Comparison of ENCODE assay signal across 8 cellular contexts in genomic region chr3:42653560-42654330, GRCh38. TPM values are rescaled to one million over a fixed set of nuclear protein-coding genes. Genes with fewer than 3 reads are reported as not detected.
A peak's percentile ranks its signal among the peaks of the same experiment; 100 is the strongest.
DNase-seq lines count a peak whose midpoint lies in the region; ATAC-seq, FAIRE-seq and TF ChIP-seq lines count a peak whose summit lies in the region.

Gene ZBTB47, plus strand, starts transcription at chr3:42653697. Its CDS starts 4,659 bp downstream, at chr3:42658356.

- peaks cover 27% of the 10 kb centered on the region for H3K36me3 ChIP-seq in SJSA1
- no peaks in the 10 kb centered on the region for H3K36me3 ChIP-seq in endocrine pancreas (ENCODE audit: control insufficient read depth, insufficient read depth, low read length)
- no peaks in the 10 kb centered on the region for H3K36me3 ChIP-seq in testis (ENCODE audit: low read depth, missing control alignments)

- H3K4me3 ChIP-seq in A549 (peak within 1 kb of the TSS; percentile 69), GM12865 (ENCODE audit: low read depth, low read length) (peak within 1 kb of the TSS; percentile 34), SJSA1 (peak within 1 kb of the TSS; percentile 74), endocrine pancreas (ENCODE audit: control insufficient read depth, insufficient read depth, low read length) (no peak within 1 kb of the TSS), testis (peak within 1 kb of the TSS; percentile 72 to 80)

- TF ChIP-seq RAD21 in A549 (conservative IDR thresholded peaks at IDR 0.05 in 1 of 2, IDR thresholded peaks at IDR 0.05 in 1 of 2): no peak

- H3K4me1 ChIP-seq in A549 (peaks cover 37% of the 10 kb centered on the region), SJSA1 (replicated peaks) (peaks cover 55% of the 10 kb centered on the region), endocrine pancreas (ENCODE audit: control insufficient read depth, insufficient read depth, low read length) (peaks cover 3% of the 10 kb centered on the region), testis (peaks cover 25% of the 10 kb centered on the region)

- peak; percentile 20 to 22 for ATAC-seq in A549
- no peak for ATAC-seq in HG03196 (IDR thresholded peaks at IDR 0.05; ENCODE audit: unreplicated experiment)

- peak within 1 kb of the TSS; percentile 96 for H3K4me2 ChIP-seq in A549

- intact Hi-C loops in testis (cut with DNase I; ENCODE audit: low total_unique reads): loop anchor here (10.0 kb wide), 1 partner anchor 59 kb away; the partner anchor contains the start of gene SS18L2

- TF ChIP-seq POLR2A in A549 (IDR thresholded peaks at IDR 0.05; ENCODE audit: low read length): no peak
- TF ChIP-seq POLR2A in testis (IDR thresholded peaks at IDR 0.05): no peak

- no peak for TF ChIP-seq EP300 in A549 (IDR thresholded peaks at IDR 0.05)

- POLR2A ChIA-PET in A549 (lab: Yijun Ruan, JAX): interaction anchor here (1.5 kb wide), 1 partner anchor 53 kb away, joined by 8 read pairs; the partner anchor contains the start of gene NKTR

- CTCF ChIA-PET in A549 (lab: Yijun Ruan, JAX): interaction anchor here (0.9 to 1.7 kb wide), 4 partner anchors 16 to 92 kb away, joined by 3 to 4 read pairs (median 4); no protein-coding TSS in a partner anchor

- DNase-seq in A549 (ENCODE audit: low read depth in 1 of 2, low spot score in 1 of 2) (no peak), GM12865 (ENCODE audit: low read depth) (no peak), SJSA1 (ENCODE audit: low read depth in 1 of 2, low spot score in 2 of 2) (peak in 1 of 2 experiments; percentile 15), lung microvascular endothelial cell (ENCODE audit: low read depth in 2 of 2) (peak; percentile 33 to 46), testis (no peak), DMS153 treated with DMSO at 0.1 percent for 48 hours (lab: John Stamatoyannopoulos, UW; ENCODE audit: unreplicated experiment) (no peak)

- H3K27me3 ChIP-seq in SJSA1 (replicated peaks) (no peaks in the 10 kb centered on the region), endocrine pancreas (ENCODE audit: control insufficient read depth, insufficient read depth, low read length) (no peaks in the 10 kb centered on the region), testis (no peaks in the 10 kb centered on the region)

- no peak for FAIRE-seq in A549 (lab: Jason Lieb, UNC)

- peak within 1 kb of the TSS; percentile 65 for H3K9ac ChIP-seq in endocrine pancreas (ENCODE audit: control insufficient read depth, insufficient read depth, low read length)

- 0% methylated on average over 1 of the region's 31 CpGs for WGBS in A549 (ENCODE audit: missing lambda C conversion rate)
- WGBS in testis, 2 donors: 3 to 5% methylated on average over 6 to 21 of the region's 31 CpGs

- H3K9me3 ChIP-seq in A549: no peaks in the 10 kb centered on the region
- H3K9me3 ChIP-seq in SJSA1 (replicated peaks): no peaks in the 10 kb centered on the region
- no peaks in the 10 kb centered on the region for H3K9me3 ChIP-seq in endocrine pancreas (ENCODE audit: control insufficient read depth, low read length)
- H3K9me3 ChIP-seq in testis: no peaks in the 10 kb centered on the region

- H3K27ac ChIP-seq in A549: peak within 1 kb of the TSS; percentile 87 to 97
- H3K27ac ChIP-seq in SJSA1: peak within 1 kb of the TSS; percentile 76
- peak within 1 kb of the TSS; percentile 88 to 94 for H3K27ac ChIP-seq in testis

- TF ChIP-seq CTCF in A549 (IDR thresholded peaks at IDR 0.05) (no peak), GM12865 (IDR thresholded peaks at IDR 0.05; ENCODE audit: insufficient read depth, low read depth, low read length, missing control alignments) (no peak), testis (IDR thresholded peaks at IDR 0.05) (no peak)

TF ChIP-seq in A549, 52 proteins besides CTCF, POLR2A, EP300 and RAD21:
- TF ChIP-seq KDM1A (IDR thresholded peaks at IDR 0.05; ENCODE audit: low read depth): no peak
- no peak for TF ChIP-seq CHD2 (IDR thresholded peaks at IDR 0.05; ENCODE audit: low read length, partially characterized antibody)
- no peak for TF ChIP-seq ZC3H11A (IDR thresholded peaks at IDR 0.05)
- TF ChIP-seq HMGXB4 (CRISPR knock-in tag; IDR thresholded peaks at IDR 0.05; ENCODE audit: borderline replicate concordance): no peak
- TF ChIP-seq MAX (IDR thresholded peaks at IDR 0.05): no peak
- TF ChIP-seq SREBF2 (IDR thresholded peaks at IDR 0.05): no peak
- TF ChIP-seq ZSCAN20 (CRISPR knock-in tag; IDR thresholded peaks at IDR 0.05): no peak
- TF ChIP-seq HOXA7 (CRISPR knock-in tag; IDR thresholded peaks at IDR 0.05): no peak
- no peak for TF ChIP-seq ATOH8 (CRISPR knock-in tag; IDR thresholded peaks at IDR 0.05; ENCODE audit: low read depth)
- no peak for TF ChIP-seq JUN (IDR thresholded peaks at IDR 0.05)
- no peak for TF ChIP-seq RNF2 (IDR thresholded peaks at IDR 0.05; ENCODE audit: borderline replicate concordance, low read depth)
- TF ChIP-seq MAZ (IDR thresholded peaks at IDR 0.05; ENCODE audit: borderline replicate concordance, low read depth, low read length): no peak
- no peak for TF ChIP-seq CEBPB (IDR thresholded peaks at IDR 0.05)

RNA-seq across cellular contexts. Expression of gene ZBTB47, which starts in this region (rescaled TPM):
- polyA plus RNA-seq in A549 (2011; rRNA removed) (2.5 and 3.0 TPM in 2 replicates), A549 (2017; fragmentation: RNase III; extraction: RNeasy Plus Mini Kit Qiagen cat#74134 plus additional on column Dnase treatment) (5.2 to 7.1 TPM (median 6.8 TPM) in 3 replicates), testis (ENCODE audit: insufficient read depth, low read depth, low replicate concordance) (18.1 TPM)
- 3.8 and 5.1 TPM in 2 replicates for polyA plus RNA-seq in A549 (2012; cell fraction: cytosol; rRNA removed)
- polyA plus RNA-seq in A549 (2012; cell fraction: nucleus; rRNA removed): 9.6 and 12.8 TPM in 2 replicates
- 6.3 and 8.0 TPM in 2 replicates for polyA minus RNA-seq in A549 (2011; rRNA and poly(A)+ RNA removed)
- total RNA-seq in SJSA1 (2014; rRNA removed; shearing (Covaris generic)): 3.0 and 6.1 TPM in 2 replicates
- total RNA-seq in lung microvascular endothelial cell (9.8 and 23.6 TPM in 2 replicates), testis (10 to 100 TPM; 16.7 to 22.8 TPM)

Comparison
In these comparisons a context has a peak if more than half of its experiments do, and no peak if none do; other contexts are left out.
1. DNase-seq: peak in lung microvascular endothelial cell (2 of 2); none in A549 (0 of 2), GM12865 (single experiment), testis (single experiment) and DMS153 treated with DMSO at 0.1 percent for 48 hours (single experiment).
2. Peak in every context shown above with its lines, with median percentiles within 50 percentile points of each other: H3K27ac ChIP-seq.